Comparison of ENCODE assay signal across 8 cellular contexts in genomic region chr2:119011162-119011909, GRCh38.
DNase-seq lines count a peak whose midpoint lies in the region; ATAC-seq and TF ChIP-seq lines count a peak whose summit lies in the region.

No MANE protein-coding gene starts in this region.

- no peak for TF ChIP-seq POLR2A in tibial nerve (IDR thresholded peaks at IDR 0.05)

- H3K4me3 ChIP-seq in AG04449 (ENCODE audit: low read depth, low read length): no peak overlapping the region; the same call in 1 of the 2 replicates
- H3K4me3 ChIP-seq in GM12875 (ENCODE audit: low read depth, low read length): no peak overlapping the region
- no peak overlapping the region for H3K4me3 ChIP-seq in kidney epithelial cell (ENCODE audit: low read depth, low read length)
- no peak overlapping the region for H3K4me3 ChIP-seq in tibial nerve

- H3K27me3 ChIP-seq in kidney epithelial cell (ENCODE audit: control insufficient read depth, insufficient read depth, low read length) (peaks cover 17% of the 10 kb centered on the region), tibial nerve (peaks cover 0 to 28% of the 10 kb centered on the region in 2 donors)

- ATAC-seq in GM19397 (IDR thresholded peaks at IDR 0.05; ENCODE audit: unreplicated experiment) (no peak), HG02610 (IDR thresholded peaks at IDR 0.05; ENCODE audit: unreplicated experiment) (no peak)

- 9 to 19% methylated on average over 24 to 36 of the region's 38 CpGs for WGBS in tibial nerve, 2 donors

- peaks cover 0 to 6% (median 0%) of the 10 kb centered on the region in 4 donors for H3K4me1 ChIP-seq in tibial nerve

- TF ChIP-seq CTCF in AG04449 (IDR thresholded peaks at IDR 0.05; ENCODE audit: insufficient read depth, low read length, missing control alignments): peak; percentile 67
- peak; percentile 32; the same call in 1 of the 2 replicates for TF ChIP-seq CTCF in GM12875 (IDR thresholded peaks at IDR 0.05; ENCODE audit: borderline replicate concordance, insufficient read depth, low read depth, low read length)
- TF ChIP-seq CTCF in kidney epithelial cell (IDR thresholded peaks at IDR 0.05; ENCODE audit: insufficient read depth, low read length, poor library complexity, severe bottlenecking): peak; percentile 58
- peak in 3 of 5 experiments; percentile 26 to 50 (median 49) for TF ChIP-seq CTCF in tibial nerve (IDR thresholded peaks at IDR 0.05)

- POLR2A ChIA-PET in AG04449 (lab: Yijun Ruan, JAX): interaction anchor here (0.7 kb wide), 1 partner anchor 123 kb away, joined by 3 read pairs; no protein-coding TSS in a partner anchor

- in situ Hi-C loops in T47D (cut with HindIII; ENCODE audit: low pct_unique_long_range_greater_than_20kb, low sequenced_read_pairs): no loop called here

- CTCF ChIA-PET in AG04449 (lab: Yijun Ruan, JAX): interaction anchor here (0.9 to 4.2 kb wide), 8 partner anchors 21 to 467 kb away, joined by 3 to 53 read pairs (median 4); no protein-coding TSS in a partner anchor

- H3K27ac ChIP-seq in tibial nerve: no peak overlapping the region

- no peak for DNase-seq in AG04449 (ENCODE audit: low read depth, low spot score)
- DNase-seq in NCI-H1694 treated with DMSO at 0.1 percent for 48 hours (lab: John Stamatoyannopoulos, UW): peak; percentile 26
- DNase-seq in T47D (ENCODE audit: low read depth in 1 of 2, low spot score in 1 of 2): peak; percentile 45 to 53
- no peak for DNase-seq in kidney epithelial cell (ENCODE audit: low read depth)
- DNase-seq in tibial nerve (ENCODE audit: low spot score in 2 of 2): no peak

- no peak for TF ChIP-seq EP300 in tibial nerve (IDR thresholded peaks at IDR 0.05)

- H3K36me3 ChIP-seq in kidney epithelial cell (ENCODE audit: control insufficient read depth, insufficient read depth, low read length): no peaks in the 10 kb centered on the region
- H3K36me3 ChIP-seq in tibial nerve: no peaks in the 10 kb centered on the region

- peaks cover 0 to 8% (median 0%) of the 10 kb centered on the region in 4 donors for H3K9me3 ChIP-seq in tibial nerve

Comparison
In these comparisons a context has a peak if more than half of its experiments do, and no peak if none do; other contexts are left out.
1. DNase-seq: peak in NCI-H1694 treated with DMSO at 0.1 percent for 48 hours (single experiment) and T47D (2 of 2); none in AG04449 (single experiment), kidney epithelial cell (single experiment) and tibial nerve (0 of 2).
2. Peak in every context shown above with its lines, with median percentiles within 50 percentile points of each other: CTCF ChIP-seq.